ENCODE assay signal across 22 cellular contexts in genomic region chr2:45808294-45808693, GRCh38.
DNase-seq lines count a peak whose midpoint lies in the region; TF ChIP-seq lines count a peak whose summit lies in the region.
"Had no signal": no experiment of that assay in that cellular context is flagged by ENCODE, and none has a peak within 500 bp of the region (broad histone marks: within the 10 kb centered on the region; RNA-seq: fewer than 3 reads in every experiment).

No MANE protein-coding gene starts in this region.

- H3K36me3 ChIP-seq in breast epithelium: no peaks in the 10 kb centered on the region
- H3K36me3 ChIP-seq: left lung had no signal

- H3K4me3 ChIP-seq in breast epithelium: no peak overlapping the region
- H3K4me3 ChIP-seq: left lung had no signal

- no peak for TF ChIP-seq POLR2A in breast epithelium (IDR thresholded peaks at IDR 0.05)

- H3K4me1 ChIP-seq in breast epithelium: no peaks in the 10 kb centered on the region

- H3K27ac ChIP-seq in breast epithelium: no peak overlapping the region
- H3K27ac ChIP-seq: C4-2B, left lung had no signal

- no peak for TF ChIP-seq CTCF in breast epithelium (IDR thresholded peaks at IDR 0.05)

- H3K27me3 ChIP-seq in breast epithelium: no peaks in the 10 kb centered on the region
- H3K27me3 ChIP-seq: left lung had no signal

- no peaks in the 10 kb centered on the region for H3K9me3 ChIP-seq in breast epithelium
- H3K9me3 ChIP-seq: left lung had no signal

- intact Hi-C loops in breast epithelium (cut with DNase I; ENCODE audit: low total_unique reads): no loop called here

- DNase-seq in NCI-H146 (lab: John Stamatoyannopoulos, UW) (peak; percentile 38), NCI-H146 treated with DMSO at 0.1 percent for 48 hours (lab: John Stamatoyannopoulos, UW; ENCODE audit: unreplicated experiment) (no peak), NCI-H1092 (lab: John Stamatoyannopoulos, UW) (peak; percentile 37), NCI-H345 (lab: John Stamatoyannopoulos, UW) (peak; percentile 78), cerebellum (ENCODE audit: low spot score) (peak; percentile 40), DMS79 (lab: John Stamatoyannopoulos, UW) (no peak), GM19238 (ENCODE audit: insufficient read length, low spot score) (no peak), breast epithelium (ENCODE audit: low spot score in 2 of 2) (no peak)
- DNase-seq: activated CD4-positive, alpha-beta T cell treated with anti-CD3 and anti-CD28 coated beads, Interleukin-2, amount 50 U/mL, for 4 hours; activated naive CD4-positive, alpha-beta T cell; Calu3; endodermal cell; GOT3; head of caudate nucleus; HFFc6; left lung; NCI-H1048; SHP77; stimulated activated naive B cell treated with anti-CD40 and anti-IgM and Interleukin-4, amounts not matched to agents 10 μg/mL and 1 μg/mL and 100 μg/mL, for 72 hours; T-helper 17 cell; trophoblast cell had no signal

Comparison
In these comparisons a context has a peak if more than half of its experiments do, and no peak if none do; other contexts are left out.
1. DNase-seq: peak in NCI-H146 (single experiment), NCI-H1092 (single experiment), NCI-H345 (single experiment) and cerebellum (single experiment); none in NCI-H146 treated with DMSO at 0.1 percent for 48 hours (single experiment), DMS79 (single experiment), GM19238 (single experiment) and breast epithelium (0 of 2).